In the genomic region with DNA sequence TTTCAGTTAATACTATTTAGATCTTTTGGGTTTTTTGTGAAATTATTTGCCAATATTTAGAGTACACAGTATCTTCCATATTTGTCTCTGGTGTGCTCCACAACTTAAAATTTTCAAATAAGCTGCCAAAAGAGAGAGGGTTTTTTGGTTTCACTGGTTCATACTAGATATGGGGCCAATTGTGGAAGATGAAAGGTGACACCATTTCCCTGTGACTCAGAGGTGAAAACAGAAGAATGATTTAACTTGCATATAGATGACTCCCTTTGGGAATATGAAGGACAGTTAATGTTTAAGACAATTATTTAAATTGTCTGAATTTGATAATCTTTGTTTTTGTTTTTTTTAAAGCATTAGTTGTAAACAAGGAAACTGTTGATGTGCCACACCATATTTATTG, we compare ENCODE assay signal across 21 cellular contexts. TPM values are rescaled to one million over a fixed set of nuclear protein-coding genes. Genes with fewer than 3 reads are reported as not detected.
DNase-seq lines count a peak whose midpoint lies in the region; ATAC-seq and TF ChIP-seq lines count a peak whose summit lies in the region.
"Had no signal": no experiment of that assay in that cellular context is flagged by ENCODE, and none has a peak within 500 bp of the region (broad histone marks: within the 10 kb centered on the region; RNA-seq: fewer than 3 reads in every experiment).

No MANE protein-coding gene starts in this region.

- CTCF ChIA-PET in CD4-positive, alpha-beta memory T cell (lab: Charles Lee; ENCODE audit: partially characterized antibody): interaction anchor here (1.0 to 5.2 kb wide), 5 partner anchors 13 to 401 kb away, joined by 4 to 28 read pairs (median 11); no protein-coding TSS in a partner anchor
- CTCF ChIA-PET in HCT116 (lab: Charles Lee): no interaction called here
- CTCF ChIA-PET in activated CD4-positive, alpha-beta memory T cell treated with anti-CD3 and anti-CD28 coated beads for 36 hours (lab: Charles Lee): no interaction called here

- H3K4me2 ChIP-seq in HCT116 (ENCODE audit: low read length): peak overlapping the region; percentile 17; the same call in 1 of the 2 replicates

- peaks cover 53% of the 10 kb centered on the region for H3K4me1 ChIP-seq in CD4-positive, alpha-beta memory T cell (ENCODE audit: insufficient read depth, low read length)
- H3K4me1 ChIP-seq in HCT116 (ENCODE audit: control insufficient read depth in 1 of 2, insufficient read depth in 2 of 2, low read length in 2 of 2): peaks cover 0 to 8% of the 10 kb centered on the region in 2 experiments; a peak in 2 of 4 replicates
- H3K4me1 ChIP-seq: Peyer's patch, suprapubic skin had no signal

- no peak overlapping the region for H3K27ac ChIP-seq in CD4-positive, alpha-beta memory T cell (ENCODE audit: low read depth, low read length)
- no peak overlapping the region for H3K27ac ChIP-seq in HCT116 (ENCODE audit: low read depth, low read length)
- H3K27ac ChIP-seq: gastroesophageal sphincter, Peyer's patch, suprapubic skin had no signal

- H3K9me3 Mint-ChIP-seq in CD4-positive, alpha-beta memory T cell: peaks cover 0 to 20% (median 7%) of the 10 kb centered on the region in 8 donors
- H3K9me3 Mint-ChIP-seq in activated T-helper 17 cell treated with anti-CD3 and anti-CD28 coated beads, Interleukin-2, amount 50 U/mL, for 72 hours: peaks cover 12% of the 10 kb centered on the region
- peaks cover 9% of the 10 kb centered on the region for H3K9me3 Mint-ChIP-seq in activated CD4-positive, alpha-beta memory T cell treated with anti-CD3 and anti-CD28 coated beads for 36 hours

- peak overlapping the region; percentile 31 for H2AFZ ChIP-seq in HCT116 (ENCODE audit: low read depth, low read length, poor library complexity, severe bottlenecking)

- RAD21 ChIA-PET in HCT116 (lab: Charles Lee; ENCODE audit: low non-redundant PET in 1 of 2, low total read pairs in 2 of 2, uncharacterized antibody in 2 of 2, unreplicated experiment in 2 of 2): no interaction called here

- peaks cover 16 to 29% of the 10 kb centered on the region in 2 donors for H3K36me3 Mint-ChIP-seq in CD4-positive, alpha-beta memory T cell
- H3K36me3 Mint-ChIP-seq in activated T-helper 17 cell treated with anti-CD3 and anti-CD28 coated beads, Interleukin-2, amount 50 U/mL, for 72 hours (ENCODE audit: low read depth): peaks cover 11% of the 10 kb centered on the region
- H3K36me3 Mint-ChIP-seq in activated CD4-positive, alpha-beta memory T cell treated with anti-CD3 and anti-CD28 coated beads for 36 hours: peaks cover 10% of the 10 kb centered on the region

- BruUV-seq in HCT116 (replicated peaks; lab: Mats Ljungman, UMichigan): no TSS peak

- H3K4me3 ChIP-seq in CD4-positive, alpha-beta memory T cell (ENCODE audit: low read length in 2 of 2): no peak overlapping the region
- H3K4me3 ChIP-seq in HCT116 (replicated peaks in 1 of 2; ENCODE audit: low read depth in 1 of 2, low read length in 2 of 2) (no peak overlapping the region), fibroblast of the aortic adventitia (ENCODE audit: low read depth, low read length) (no peak overlapping the region)
- H3K4me3 ChIP-seq: gastroesophageal sphincter, Peyer's patch, suprapubic skin had no signal

- TF ChIP-seq CTCF in HCT116 (IDR thresholded peaks at IDR 0.05 in 2 of 3, conservative IDR thresholded peaks at IDR 0.05 in 1 of 3; ENCODE audit: borderline replicate concordance in 1 of 3, insufficient read depth in 1 of 3, low read depth in 2 of 3, low read length in 2 of 3) (no peak), fibroblast of the aortic adventitia (IDR thresholded peaks at IDR 0.05; ENCODE audit: insufficient read depth, low read length) (no peak)

- POLR2A ChIA-PET in CD4-positive, alpha-beta memory T cell (lab: Charles Lee; ENCODE audit: partially characterized antibody): interaction anchor here (0.9 to 7.8 kb wide), 8 partner anchors 9 to 401 kb away, joined by 3 to 174 read pairs (median 12); partner anchors contain the start of gene IVNS1ABP
- POLR2A ChIA-PET in HCT116 (lab: Charles Lee): no interaction called here
- POLR2A ChIA-PET in activated CD4-positive, alpha-beta memory T cell treated with anti-CD3 and anti-CD28 coated beads for 36 hours (lab: Charles Lee): no interaction called here

- ATAC-seq in HCT116: no peak
- ATAC-seq in activated T-helper 17 cell treated with anti-CD3 and anti-CD28 coated beads, Interleukin-2, amount 50 U/mL, for 72 hours (replicated peaks): peak; percentile 32
- no peak for ATAC-seq in GM18907 (IDR thresholded peaks at IDR 0.05; ENCODE audit: unreplicated experiment)
- ATAC-seq in HG03521 (IDR thresholded peaks at IDR 0.05; ENCODE audit: unreplicated experiment): no peak
- ATAC-seq: activated CD8-positive, alpha-beta T cell treated with anti-CD3 and anti-CD28 coated beads for 36 hours; activated naive CD8-positive, alpha-beta T cell treated with anti-CD3 and anti-CD28 coated beads, Interleukin-2, amount 50 U/mL, for 24 hours; activated T-cell treated with anti-CD3 and anti-CD28 coated beads, Interleukin-2, amount 50 U/mL, for 4 hours; gastroesophageal sphincter had no signal

- H3K4me1 Mint-ChIP-seq in CD4-positive, alpha-beta memory T cell: peaks cover 40 to 62% (median 51%) of the 10 kb centered on the region in 4 donors
- H3K4me1 Mint-ChIP-seq in activated T-helper 17 cell treated with anti-CD3 and anti-CD28 coated beads, Interleukin-2, amount 50 U/mL, for 72 hours: peaks cover 45% of the 10 kb centered on the region
- H3K4me1 Mint-ChIP-seq in activated CD4-positive, alpha-beta memory T cell treated with anti-CD3 and anti-CD28 coated beads for 36 hours (ENCODE audit: low read depth): peaks cover 45% of the 10 kb centered on the region

- no peaks in the 10 kb centered on the region for H3K27me3 Mint-ChIP-seq in CD4-positive, alpha-beta memory T cell
- H3K27me3 Mint-ChIP-seq in activated T-helper 17 cell treated with anti-CD3 and anti-CD28 coated beads, Interleukin-2, amount 50 U/mL, for 72 hours: no peaks in the 10 kb centered on the region
- H3K27me3 Mint-ChIP-seq in activated CD4-positive, alpha-beta memory T cell treated with anti-CD3 and anti-CD28 coated beads for 36 hours: no peaks in the 10 kb centered on the region
- H3K27me3 Mint-ChIP-seq: activated CD8-positive, alpha-beta T cell treated with anti-CD3 and anti-CD28 coated beads for 36 hours; activated naive CD8-positive, alpha-beta T cell treated with anti-CD3 and anti-CD28 coated beads, Interleukin-2, amount 50 U/mL, for 24 hours had no signal

- no peak for TF ChIP-seq RAD21 in HCT116 (IDR thresholded peaks at IDR 0.05; ENCODE audit: low read depth)

- no peaks in the 10 kb centered on the region for H3K79me2 ChIP-seq in HCT116 (ENCODE audit: insufficient read depth, low read length)

- H4K20me1 ChIP-seq in HCT116 (ENCODE audit: insufficient read depth): no peaks in the 10 kb centered on the region

- no peak for DNase-seq in CD4-positive, alpha-beta memory T cell
- DNase-seq in HCT116 (ENCODE audit: low read depth, low spot score) (no peak), fibroblast of the aortic adventitia (ENCODE audit: low read depth) (peak; percentile 41)
- no peak for DNase-seq in activated CD4-positive, alpha-beta memory T cell treated with anti-CD3 and anti-CD28 coated beads for 36 hours
- no peak for DNase-seq in activated CD4-positive, alpha-beta T cell treated with anti-CD3 and anti-CD28 coated beads for 4 hours
- DNase-seq: activated CD8-positive, alpha-beta T cell treated with anti-CD3 and anti-CD28 coated beads for 36 hours; activated naive CD8-positive, alpha-beta T cell treated with anti-CD3 and anti-CD28 coated beads, Interleukin-2, amount 50 U/mL, for 24 hours; activated T-cell treated with anti-CD3 and anti-CD28 coated beads, Interleukin-2, amount 50 U/mL, for 4 hours; central memory CD4-positive, alpha-beta T cell; effector CD8-positive, alpha-beta T cell; GDM1; NCI-H1105; NCI-H2107; NCI-H774; Peyer's patch; stimulated activated CD4-positive, alpha-beta T cell treated with anti-CD3 and anti-CD28 coated beads, Interleukin-4, amount 100 ng/mL, for 1 hour had no signal

- H3K4me3 Mint-ChIP-seq in CD4-positive, alpha-beta memory T cell: peak overlapping the region in 2 of 8 donors; percentile 46
- H3K4me3 Mint-ChIP-seq in activated T-helper 17 cell treated with anti-CD3 and anti-CD28 coated beads, Interleukin-2, amount 50 U/mL, for 72 hours: peak overlapping the region; percentile 77
- H3K4me3 Mint-ChIP-seq in activated CD4-positive, alpha-beta memory T cell treated with anti-CD3 and anti-CD28 coated beads for 36 hours: no peak overlapping the region
- H3K4me3 Mint-ChIP-seq: activated CD8-positive, alpha-beta T cell treated with anti-CD3 and anti-CD28 coated beads for 36 hours; activated naive CD8-positive, alpha-beta T cell treated with anti-CD3 and anti-CD28 coated beads, Interleukin-2, amount 50 U/mL, for 24 hours; activated T-cell treated with anti-CD3 and anti-CD28 coated beads, Interleukin-2, amount 50 U/mL, for 4 hours had no signal

- H3K9ac ChIP-seq in HCT116 (ENCODE audit: low read length): no peak overlapping the region

- H3K9me2 ChIP-seq in HCT116 (ENCODE audit: insufficient read depth): no peaks in the 10 kb centered on the region

- no peaks in the 10 kb centered on the region for H3K27me3 ChIP-seq in CD4-positive, alpha-beta memory T cell (ENCODE audit: insufficient read depth, low read length)
- H3K27me3 ChIP-seq in HCT116 (ENCODE audit: insufficient read depth, low read length): no peaks in the 10 kb centered on the region
- H3K27me3 ChIP-seq: gastroesophageal sphincter, Peyer's patch, suprapubic skin had no signal

- no peaks in the 10 kb centered on the region for H3K36me3 ChIP-seq in CD4-positive, alpha-beta memory T cell (ENCODE audit: insufficient read depth, low read length)
- H3K36me3 ChIP-seq in HCT116 (ENCODE audit: control insufficient read depth in 1 of 2, insufficient read depth in 2 of 2, low read length in 2 of 2): no peaks in the 10 kb centered on the region
- H3K36me3 ChIP-seq: Peyer's patch had no signal

- no peak for TF ChIP-seq POLR2A in HCT116 (IDR thresholded peaks at IDR 0.05; ENCODE audit: borderline replicate concordance, extremely low read depth, insufficient read depth, insufficient read length)

- intact Hi-C loops in CD4-positive, alpha-beta memory T cell (cut with micrococcal nuclease): no loop called here
- intact Hi-C loops in HCT116 (cut with micrococcal nuclease): no loop called here
- intact Hi-C loops in activated CD4-positive, alpha-beta memory T cell treated with anti-CD3 and anti-CD28 coated beads for 36 hours (cut with micrococcal nuclease): loop anchor here (10.0 kb wide), 1 partner anchor 975 kb away; no protein-coding TSS in a partner anchor

- H3K27ac Mint-ChIP-seq in CD4-positive, alpha-beta memory T cell: peak overlapping the region; percentile 11 to 96 (median 95)
- H3K27ac Mint-ChIP-seq in activated T-helper 17 cell treated with anti-CD3 and anti-CD28 coated beads, Interleukin-2, amount 50 U/mL, for 72 hours: peak overlapping the region; percentile 95
- H3K27ac Mint-ChIP-seq in activated CD4-positive, alpha-beta memory T cell treated with anti-CD3 and anti-CD28 coated beads for 36 hours: no peak overlapping the region
- H3K27ac Mint-ChIP-seq: activated CD8-positive, alpha-beta T cell treated with anti-CD3 and anti-CD28 coated beads for 36 hours; activated naive CD8-positive, alpha-beta T cell treated with anti-CD3 and anti-CD28 coated beads, Interleukin-2, amount 50 U/mL, for 24 hours had no signal

- no peaks in the 10 kb centered on the region for H3K9me3 ChIP-seq in CD4-positive, alpha-beta memory T cell (ENCODE audit: control insufficient read depth in 1 of 2, low read length in 2 of 2)
- H3K9me3 ChIP-seq in HCT116 (ENCODE audit: control insufficient read depth in 1 of 2, insufficient read depth in 1 of 2, low read depth in 1 of 2, low read length in 2 of 2): no peaks in the 10 kb centered on the region
- H3K9me3 ChIP-seq: gastroesophageal sphincter, Peyer's patch, suprapubic skin had no signal

RNA-seq across cellular contexts. Expression of gene IVNS1ABP, which starts 37.5 kb away (rescaled TPM):
- total RNA-seq in CD4-positive, alpha-beta memory T cell: 100 to 1,000 TPM; 179 to 187 TPM
- 10 to 100 TPM; 74.0 to 79.6 TPM for polyA plus RNA-seq in CD4-positive, alpha-beta memory T cell
- total RNA-seq in HCT116 (2021; ENCODE audit: unreplicated experiment) (57.9 TPM), fibroblast of the aortic adventitia (ENCODE audit: low replicate concordance) (41.0 and 49.3 TPM in 2 replicates)
- polyA plus RNA-seq in HCT116 (2012): 37.8 and 41.7 TPM in 2 replicates
- 100 to 1,000 TPM; 215 to 269 TPM for total RNA-seq in activated T-helper 17 cell treated with anti-CD3 and anti-CD28 coated beads, Interleukin-2, amount 50 U/mL, for 72 hours
- 100 to 1,000 TPM; 133 to 134 TPM for total RNA-seq in activated CD4-positive, alpha-beta memory T cell treated with anti-CD3 and anti-CD28 coated beads for 36 hours
